In genomic region chr10:79299397-79300370, GRCh38 we compare ENCODE assay signal across 10 cellular contexts. TPM values are rescaled to one million over a fixed set of nuclear protein-coding genes. Genes with fewer than 3 reads are reported as not detected.
DNase-seq lines count a peak whose midpoint lies in the region; ATAC-seq, FAIRE-seq and TF ChIP-seq lines count a peak whose summit lies in the region.
"Had no signal": no experiment of that assay in that cellular context is flagged by ENCODE, and none has a peak within 500 bp of the region (broad histone marks: within the 10 kb centered on the region; RNA-seq: fewer than 3 reads in every experiment).

No MANE protein-coding gene starts in this region.

- peaks cover 95% of the 10 kb centered on the region for H3K36me3 ChIP-seq in adipocyte (ENCODE audit: control insufficient read depth, insufficient read depth, low read length, severe bottlenecking)
- H3K36me3 ChIP-seq in smooth muscle cell (ENCODE audit: low read depth): peaks cover 5% of the 10 kb centered on the region

- H3K27me3 ChIP-seq in adipocyte (replicated peaks; ENCODE audit: control insufficient read depth, insufficient read depth, low read length) (no peaks in the 10 kb centered on the region), smooth muscle cell (ENCODE audit: low read depth) (no peaks in the 10 kb centered on the region)

- peak overlapping the region; percentile 86 for H3K27ac ChIP-seq in smooth muscle cell (ENCODE audit: low read depth)

- WGBS in smooth muscle cell (ENCODE audit: low lambda C conversion rate): 75% methylated on average over 15 of the region's 15 CpGs

- peaks cover 32% of the 10 kb centered on the region for H4K20me1 ChIP-seq in smooth muscle cell (ENCODE audit: low read depth)

- H3K27ac Mint-ChIP-seq in stimulated activated naive CD8-positive, alpha-beta T cell treated with anti-CD3 and anti-CD28 coated beads, Interleukin-15, amount 100 ng/mL, for 72 hours: no peak overlapping the region

- H3K27me3 Mint-ChIP-seq in stimulated activated naive CD8-positive, alpha-beta T cell treated with anti-CD3 and anti-CD28 coated beads, Interleukin-15, amount 100 ng/mL, for 72 hours: no peaks in the 10 kb centered on the region

- no peak overlapping the region for H2AFZ ChIP-seq in smooth muscle cell (ENCODE audit: low read depth)

- ATAC-seq in HG03039 (IDR thresholded peaks at IDR 0.05; ENCODE audit: unreplicated experiment): no peak
- no peak for ATAC-seq in stimulated activated naive CD8-positive, alpha-beta T cell treated with anti-CD3 and anti-CD28 coated beads, Interleukin-15, amount 100 ng/mL, for 72 hours

- peak; percentile 82 for FAIRE-seq in H54 (lab: Jason Lieb, UNC)
- FAIRE-seq: colon had no signal

- H3K4me1 ChIP-seq in adipocyte (ENCODE audit: control insufficient read depth, insufficient read depth, low read length) (peaks cover 26% of the 10 kb centered on the region), smooth muscle cell (ENCODE audit: low read depth) (peaks cover 3% of the 10 kb centered on the region)

- TF ChIP-seq POLR2A in H54 (IDR thresholded peaks at IDR 0.05; ENCODE audit: low read depth, low read length): peak; percentile 14; the same call in 1 of the 2 replicates

- H3K4me1 Mint-ChIP-seq in stimulated activated naive CD8-positive, alpha-beta T cell treated with anti-CD3 and anti-CD28 coated beads, Interleukin-15, amount 100 ng/mL, for 72 hours: peaks cover 27% of the 10 kb centered on the region

- H3F3A ChIP-seq in smooth muscle cell (ENCODE audit: low read depth): peaks cover 9% of the 10 kb centered on the region

- H3K4me3 ChIP-seq in adipocyte (ENCODE audit: low read length): peak overlapping the region; percentile 45
- H3K4me3 ChIP-seq in smooth muscle cell: no peak overlapping the region

- no peaks in the 10 kb centered on the region for H3K9me3 Mint-ChIP-seq in stimulated activated naive CD8-positive, alpha-beta T cell treated with anti-CD3 and anti-CD28 coated beads, Interleukin-15, amount 100 ng/mL, for 72 hours

- DNase-seq in H54 (ENCODE audit: insufficient read length, low spot score) (peak; percentile 99), adipocyte (ENCODE audit: low read depth) (peak; percentile 78), glomerular visceral epithelial cell (ENCODE audit: extremely low spot score) (peak; percentile 92), smooth muscle cell (lab: John Stamatoyannopoulos, UW; ENCODE audit: unreplicated experiment) (no peak), DMS79 (lab: John Stamatoyannopoulos, UW) (no peak), DMS53 treated with DMSO at 0.1 percent for 48 hours (lab: John Stamatoyannopoulos, UW; ENCODE audit: unreplicated experiment) (no peak)
- no peak for DNase-seq in stimulated activated naive CD8-positive, alpha-beta T cell treated with anti-CD3 and anti-CD28 coated beads, Interleukin-15, amount 100 ng/mL, for 72 hours
- DNase-seq: NCI-H524 had no signal

- no peaks in the 10 kb centered on the region for H3K79me2 ChIP-seq in smooth muscle cell (ENCODE audit: low read depth)

- H3K9me3 ChIP-seq in adipocyte (ENCODE audit: control insufficient read depth, low read length): no peaks in the 10 kb centered on the region
- H3K9me3 ChIP-seq in smooth muscle cell (replicated peaks; ENCODE audit: low read depth): no peaks in the 10 kb centered on the region

- no peak overlapping the region for H3K4me3 Mint-ChIP-seq in stimulated activated naive CD8-positive, alpha-beta T cell treated with anti-CD3 and anti-CD28 coated beads, Interleukin-15, amount 100 ng/mL, for 72 hours

- peak overlapping the region; percentile 73 for H3K9ac ChIP-seq in adipocyte (ENCODE audit: low read length)
- peak overlapping the region; percentile 35 for H3K9ac ChIP-seq in smooth muscle cell (ENCODE audit: low read depth)

- H3K4me2 ChIP-seq in smooth muscle cell: no peak overlapping the region

- no peak for TF ChIP-seq CTCF in smooth muscle cell (IDR thresholded peaks at IDR 0.05; ENCODE audit: borderline replicate concordance, insufficient read depth, poor library complexity, severe bottlenecking)

RNA-seq across cellular contexts. Expression of gene PPIF, which starts 47.6 kb away (rescaled TPM):
- 24.3 and 28.5 TPM in 2 replicates for total RNA-seq in smooth muscle cell
- 29.7 and 35.2 TPM in 2 replicates for polyA plus RNA-seq in smooth muscle cell

Comparison
In these comparisons a context has a peak if more than half of its experiments do, and no peak if none do; other contexts are left out.
1. DNase-seq: peak in H54 (single experiment), adipocyte (single experiment) and glomerular visceral epithelial cell (single experiment); none in smooth muscle cell (single experiment), DMS79 (single experiment), stimulated activated naive CD8-positive, alpha-beta T cell treated with anti-CD3 and anti-CD28 coated beads, Interleukin-15, amount 100 ng/mL, for 72 hours (0 of 2) and DMS53 treated with DMSO at 0.1 percent for 48 hours (single experiment).